ENCODE assay signal across 28 cellular contexts in the genomic region with DNA sequence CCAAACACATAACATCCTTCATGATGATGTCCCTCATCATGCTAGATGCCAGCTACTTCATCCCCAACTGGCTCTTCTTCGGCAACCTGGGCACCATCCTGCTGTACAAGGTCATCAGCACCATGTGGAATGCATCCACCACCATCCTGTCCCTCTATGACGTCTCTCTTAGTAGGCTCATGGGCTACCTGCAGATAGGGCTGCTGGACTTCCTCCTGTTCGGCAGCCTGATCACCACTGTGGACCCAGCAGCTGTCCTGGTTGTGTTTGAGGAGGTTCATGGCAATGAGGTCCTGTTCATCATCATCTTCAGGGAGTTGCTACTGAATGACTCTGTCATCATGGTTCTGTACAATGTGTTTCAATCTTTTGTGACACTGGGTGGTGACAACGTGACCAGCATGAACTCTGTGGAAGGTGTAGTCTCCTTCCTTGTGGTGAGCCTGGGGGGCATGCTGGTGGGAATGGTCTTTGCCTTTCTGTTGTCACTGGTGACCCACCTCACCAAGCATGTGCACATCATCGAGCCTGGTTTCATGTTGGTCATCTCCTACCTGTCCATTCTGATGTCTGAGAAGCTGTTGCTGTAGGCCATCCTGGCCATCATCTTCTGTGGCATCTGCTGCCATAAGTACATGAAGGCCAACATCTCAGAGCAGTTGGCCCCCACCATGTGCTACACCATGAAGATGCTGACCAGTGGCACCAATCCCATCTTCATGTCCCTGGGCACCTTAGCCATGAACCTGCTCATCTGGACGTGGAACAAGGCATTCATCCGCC.
"Had no signal": no experiment of that assay in that cellular context is flagged by ENCODE, and none has a peak within 500 bp of the region (broad histone marks: within the 10 kb centered on the region; RNA-seq: fewer than 3 reads in every experiment).

No MANE protein-coding gene starts in this region.

- H3K4me1 ChIP-seq: adrenal gland, breast epithelium, esophagus squamous epithelium, gastroesophageal sphincter, heart right ventricle, lower lobe of right lung, stomach, suprapubic skin, transverse colon had no signal

- H3K27me3 ChIP-seq: adrenal gland, breast epithelium, gastroesophageal sphincter, ovary, stomach, suprapubic skin, transverse colon had no signal

- FAIRE-seq: astrocyte, keratinocyte had no signal

- ATAC-seq: activated CD4-positive, alpha-beta T cell treated with anti-CD3 and anti-CD28 coated beads for 36 hours; activated CD8-positive, alpha-beta memory T cell treated with anti-CD3 and anti-CD28 coated beads, Interleukin-2, amount 10 ng/mL, durations not matched to agents 7 days and 5 days; gastroesophageal sphincter; heart right ventricle; naive thymus-derived CD4-positive, alpha-beta T cell; psoas muscle; right cardiac atrium; stimulated activated memory B cell treated with anti-CD40 and anti-IgM and Interleukin-4, amounts not matched to agents 10 μg/mL and 1 μg/mL and 100 μg/mL, for 72 hours; T-helper 17 cell had no signal

- H3K4me3 ChIP-seq: adrenal gland, breast epithelium, coronary artery, esophagus squamous epithelium, gastroesophageal sphincter, heart right ventricle, lower lobe of right lung, ovary, psoas muscle, SK-N-MC, skin epidermis, stomach, suprapubic skin, transverse colon had no signal

- H3K9me3 ChIP-seq: adrenal gland, breast epithelium, esophagus squamous epithelium, gastroesophageal sphincter, heart right ventricle, lower lobe of right lung, ovary, psoas muscle, stomach, suprapubic skin, transverse colon had no signal

- H3K36me3 ChIP-seq: adrenal gland, breast epithelium, esophagus squamous epithelium, gastroesophageal sphincter, heart right ventricle, lower lobe of right lung, ovary, stomach, suprapubic skin, transverse colon had no signal

- H3K27ac ChIP-seq: adrenal gland, breast epithelium, coronary artery, esophagus squamous epithelium, gastroesophageal sphincter, heart right ventricle, lower lobe of right lung, ovary, psoas muscle, SK-N-MC, skin epidermis, stomach, suprapubic skin, transverse colon had no signal

- DNase-seq: activated B cell treated with CpG ODN at 0.5 μM for 24 hours; activated CD4-positive, alpha-beta T cell treated with anti-CD3 and anti-CD28 coated beads for 36 hours; activated CD4-positive, alpha-beta T cell treated with anti-CD3 and anti-CD28 coated beads, Interleukin-2, amount 50 U/mL, for 48 hours; activated CD8-positive, alpha-beta memory T cell treated with anti-CD3 and anti-CD28 coated beads, Interleukin-2, amount 10 ng/mL, durations not matched to agents 7 days and 5 days; activated naive CD4-positive, alpha-beta T cell; cerebellar nuclear complex; esophagus squamous epithelium; heart right ventricle; lower lobe of right lung; mesendoderm; ovary; psoas muscle; right cardiac atrium; stomach; SW 1271; T-helper 17 cell; transverse colon had no signal
